In the genomic region with DNA sequence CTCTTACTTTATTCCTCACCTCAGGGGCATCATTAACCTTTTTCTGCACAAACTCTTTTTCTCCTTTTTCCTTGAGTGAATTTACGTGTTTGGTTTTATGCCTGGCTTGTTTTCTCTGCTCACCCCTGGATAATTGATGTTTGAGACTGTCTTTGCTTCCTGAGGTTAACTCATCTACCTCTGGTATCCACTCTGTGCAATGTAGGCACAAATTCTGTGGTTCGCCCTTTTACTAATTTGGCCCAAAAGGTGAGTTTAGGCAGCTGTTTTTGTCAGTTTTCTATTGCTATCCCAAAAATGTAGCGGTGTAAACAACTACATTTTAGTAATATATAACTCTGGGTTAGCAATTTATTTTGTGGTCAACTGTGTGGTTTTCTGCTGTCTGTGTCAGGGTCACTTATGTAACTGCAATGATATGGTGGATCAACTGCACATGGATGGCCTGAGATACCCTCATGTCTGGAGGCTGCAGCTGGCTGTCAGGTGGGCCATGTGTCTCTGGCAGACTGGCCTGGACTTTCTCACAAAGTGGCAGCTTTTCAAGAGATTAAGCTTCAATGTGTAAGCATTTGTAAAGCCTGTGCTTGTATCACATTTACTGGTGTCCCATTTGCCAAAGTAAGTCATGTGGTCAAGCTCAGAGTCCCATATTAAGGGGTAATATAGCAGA, we compare ENCODE assay signal across 15 cellular contexts.
DNase-seq lines count a peak whose midpoint lies in the region; ATAC-seq and TF ChIP-seq lines count a peak whose summit lies in the region.
"Had no signal": no experiment of that assay in that cellular context is flagged by ENCODE, and none has a peak within 500 bp of the region (broad histone marks: within the 10 kb centered on the region; RNA-seq: fewer than 3 reads in every experiment).

No MANE protein-coding gene starts in this region.

- no peaks in the 10 kb centered on the region for H3K9me2 ChIP-seq in hepatocyte (replicated peaks; ENCODE audit: insufficient read depth)

- H2AFZ ChIP-seq in hepatocyte = no peak overlapping the region

- H3K36me3 ChIP-seq in hepatocyte (replicated peaks; ENCODE audit: insufficient read depth, low read depth) = no peaks in the 10 kb centered on the region
- no peaks in the 10 kb centered on the region for H3K36me3 ChIP-seq in body of pancreas (replicated peaks in 1 of 2; ENCODE audit: insufficient read depth in 1 of 2, low read depth in 2 of 2)
- H3K36me3 ChIP-seq: colonic mucosa, HAP-1 had no signal

- intact Hi-C loops in body of pancreas (cut with DNase I) (no loop called here), posterior cingulate gyrus (cut with DNase I) (no loop called here)

- no peak for TF ChIP-seq CTCF in hepatocyte (IDR thresholded peaks at IDR 0.05; ENCODE audit: poor library complexity)
- no peak for TF ChIP-seq CTCF in body of pancreas (IDR thresholded peaks at IDR 0.05)

- peak; percentile 46 for ATAC-seq in GM21619 (IDR thresholded peaks at IDR 0.05; ENCODE audit: unreplicated experiment)
- ATAC-seq in body of pancreas = no peak

- H3K27ac ChIP-seq in hepatocyte = no peak overlapping the region
- H3K27ac ChIP-seq in body of pancreas = no peak overlapping the region
- H3K27ac ChIP-seq: C4-2B, colonic mucosa had no signal

- H4K20me1 ChIP-seq in hepatocyte (ENCODE audit: insufficient read depth, poor library complexity, severe bottlenecking) = no peaks in the 10 kb centered on the region

- DNase-seq in ELF-1 (ENCODE audit: low read depth, low spot score) (peak; percentile 32), SK-N-DZ (ENCODE audit: low spot score) (peak; percentile 99), hepatocyte (ENCODE audit: low spot score) (peak; percentile 16), body of pancreas (no peak), posterior cingulate gyrus (no peak)
- no peak for DNase-seq in activated effector memory CD4-positive, alpha-beta T cell treated with Interleukin-2 at 50 U/mL for 16 hours
- DNase-seq in stimulated activated CD4-positive, alpha-beta T cell treated with anti-CD3 and anti-CD28 coated beads, Interleukin-2, amount 100 ng/mL, for 48 hours = no peak
- DNase-seq: activated CD4-positive, alpha-beta T cell treated with anti-CD3 and anti-CD28 coated beads, Interleukin-2, amount 50 U/mL, for 48 hours; activated naive CD4-positive, alpha-beta T cell treated with anti-CD3 and anti-CD28 coated beads, Interleukin-2, amount 50 U/mL, for 16 hours; colonic mucosa; immature natural killer cell; NCI-H187 treated with DMSO at 0.1 percent for 48 hours had no signal

- H3K4me1 ChIP-seq in hepatocyte (ENCODE audit: insufficient read depth) = no peaks in the 10 kb centered on the region
- no peaks in the 10 kb centered on the region for H3K4me1 ChIP-seq in body of pancreas
- H3K4me1 ChIP-seq: colonic mucosa had no signal

- H3K27me3 ChIP-seq in hepatocyte (no peaks in the 10 kb centered on the region), body of pancreas (no peaks in the 10 kb centered on the region)
- H3K27me3 ChIP-seq: colonic mucosa had no signal

- no peak for TF ChIP-seq POLR2A in body of pancreas (IDR thresholded peaks at IDR 0.05)

- 77% methylated on average over 3 of the region's 3 CpGs for WGBS in hepatocyte (ENCODE audit: low lambda C conversion rate, missing lambda C conversion rate)
- WGBS in body of pancreas, 2 donors = 86% methylated on average over 3 of the region's 3 CpGs

- no peak overlapping the region for H3K4me2 ChIP-seq in hepatocyte

- H3K79me2 ChIP-seq in hepatocyte = no peaks in the 10 kb centered on the region

- H3K9me3 ChIP-seq in hepatocyte (ENCODE audit: low read depth) = no peaks in the 10 kb centered on the region
- H3K9me3 ChIP-seq in body of pancreas = no peaks in the 10 kb centered on the region
- H3K9me3 ChIP-seq: colonic mucosa, HAP-1 had no signal

- H3K4me3 ChIP-seq in hepatocyte (no peak overlapping the region), body of pancreas (no peak overlapping the region)
- H3K4me3 ChIP-seq: colonic mucosa, HAP-1 had no signal

Comparison
In these comparisons a context has a peak if more than half of its experiments do, and no peak if none do; other contexts are left out.
1. DNase-seq: peak in ELF-1 (single experiment), SK-N-DZ (single experiment) and hepatocyte (single experiment); none in activated effector memory CD4-positive, alpha-beta T cell treated with Interleukin-2 at 50 U/mL for 16 hours (single experiment), body of pancreas (0 of 4), stimulated activated CD4-positive, alpha-beta T cell treated with anti-CD3 and anti-CD28 coated beads, Interleukin-2, amount 100 ng/mL, for 48 hours (0 of 2) and posterior cingulate gyrus (0 of 10).